In genomic region chr12:100303831-100304230, GRCh38 we compare ENCODE assay signal across 7 cellular contexts. TPM values are rescaled to one million over a fixed set of nuclear protein-coding genes. Genes with fewer than 3 reads are reported as not detected.
"Had no signal": no experiment of that assay in that cellular context is flagged by ENCODE, and none has a peak within 500 bp of the region (broad histone marks: within the 10 kb centered on the region; RNA-seq: fewer than 3 reads in every experiment).

No MANE protein-coding gene starts in this region.

- DNase-seq: IMR-90 had no signal

- H3K27ac ChIP-seq: HL-60 had no signal

- H3K27ac Mint-ChIP-seq: IgD-negative memory B cell had no signal

- H3K4me3 Mint-ChIP-seq: IgD-negative memory B cell had no signal

- H3K4me3 ChIP-seq: K562 had no signal

- H3K27me3 Mint-ChIP-seq: IgD-negative memory B cell had no signal

- ATAC-seq: HepG2, K562 had no signal

RNA-seq across cellular contexts. Expression of gene SLC17A8, which starts 53.0 kb away (rescaled TPM):
- total RNA-seq: HT-29, HT1080, IMR-90, K562 had no signal
- polyA plus RNA-seq: IgD-negative memory B cell, IMR-90 had no signal
